ENCODE assay signal across 1 cellular context in genomic region chrX:15384304-15384703, GRCh38.
TF ChIP-seq lines count a peak whose summit lies in the region.

TSS of gene VEGFD (minus strand) at chrX:15384413. CDS start at chrX:15383946, 467 bp downstream.

TF ChIP-seq in SK-N-SH treated with all-trans-retinoic acid at 6 μM for 48 hours, 23 proteins besides CTCF, POLR2A, EP300 and RAD21 (continued from another document):
- TF ChIP-seq PATZ1 (CRISPR knock-in tag; IDR thresholded peaks at IDR 0.05; ENCODE audit: borderline replicate concordance) (no peak), ARNTL (CRISPR knock-in tag; IDR thresholded peaks at IDR 0.05; ENCODE audit: borderline replicate concordance, low read depth) (no peak), POU6F1 (CRISPR knock-in tag; IDR thresholded peaks at IDR 0.05; ENCODE audit: borderline replicate concordance, low read depth) (no peak)
